ENCODE assay signal across 5 cellular contexts in the genomic region with DNA sequence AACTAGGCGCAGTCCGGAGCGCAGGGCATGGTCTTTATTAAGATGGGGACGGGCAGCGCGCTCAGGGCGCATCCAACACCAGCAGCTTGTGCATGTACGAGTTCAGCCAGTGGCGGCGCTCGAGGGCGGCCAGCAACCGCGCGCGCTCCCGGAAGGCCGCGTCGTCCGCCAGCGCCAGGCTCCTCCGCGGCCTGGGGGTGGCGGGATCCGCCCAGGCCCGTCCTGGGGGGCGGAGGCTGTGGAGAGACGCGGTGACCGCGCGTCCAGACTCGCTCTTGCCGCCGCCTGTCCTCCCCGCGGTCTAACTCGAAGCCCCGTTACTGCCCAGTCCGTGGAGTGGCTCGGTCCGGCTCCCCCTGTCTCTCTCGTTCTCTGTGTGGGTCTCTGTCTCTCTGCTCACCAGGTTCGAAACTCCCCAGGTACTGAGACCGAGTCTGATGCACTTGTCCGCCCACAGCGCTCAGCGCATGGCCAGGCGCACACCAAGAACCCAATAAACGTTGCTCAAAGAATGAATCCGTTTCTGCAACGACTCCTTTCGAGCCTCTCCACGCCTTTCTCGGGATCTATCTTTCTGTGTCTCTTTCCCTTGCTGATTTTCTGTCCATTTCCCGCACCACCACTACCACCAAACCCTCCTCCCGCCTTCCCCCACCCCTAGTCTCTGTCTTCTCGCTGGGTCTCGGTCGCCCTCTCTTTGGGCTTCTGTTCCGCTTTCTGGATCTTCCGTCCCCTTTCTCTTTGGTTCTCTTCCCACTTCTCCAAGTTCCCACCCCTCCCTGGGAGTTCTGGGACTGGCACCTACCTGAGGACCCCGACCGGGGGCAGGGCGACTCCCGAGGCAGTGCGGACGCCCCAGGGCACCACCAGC.
A peak's percentile ranks its signal among the peaks of the same experiment; 100 is the strongest.
DNase-seq lines count a peak whose midpoint lies in the region; ATAC-seq and TF ChIP-seq lines count a peak whose summit lies in the region.

No MANE protein-coding gene starts in this region.

- H3K36me3 ChIP-seq in Loucy (ENCODE audit: insufficient read depth, low read length) = no peaks in the 10 kb centered on the region

- ATAC-seq in HG03139 (IDR thresholded peaks at IDR 0.05; ENCODE audit: unreplicated experiment) = no peak

- H3K9me2 ChIP-seq in Loucy (replicated peaks; ENCODE audit: low read depth, low read length) = no peaks in the 10 kb centered on the region

- no peak overlapping the region for H3K9ac ChIP-seq in Loucy (ENCODE audit: low read depth, low read length, poor library complexity, severe bottlenecking)

- no peaks in the 10 kb centered on the region for H3K27me3 ChIP-seq in Loucy (ENCODE audit: insufficient read depth, low read length, poor library complexity, severe bottlenecking)

- DNase-seq in activated CD8-positive, alpha-beta memory T cell treated with anti-CD3 and anti-CD28 coated beads, Interleukin-2, amount 50 U/mL, for 4 hours = peak; percentile 41
- DNase-seq in islet precursor cell = peak; percentile 79
- DNase-seq in Kasumi-1 (lab: John Stamatoyannopoulos, UW) = no peak

- H3K4me1 ChIP-seq in Loucy (ENCODE audit: insufficient read depth, low read length, poor library complexity, severe bottlenecking) = peaks cover 41% of the 10 kb centered on the region

- peak overlapping the region; percentile 68 for H3K4me2 ChIP-seq in Loucy (ENCODE audit: low read depth, low read length, poor library complexity, severe bottlenecking)

- peak overlapping the region; percentile 50 for H3K4me3 ChIP-seq in Loucy (ENCODE audit: low read length, poor library complexity, severe bottlenecking)

- no peak overlapping the region for H2AFZ ChIP-seq in Loucy (ENCODE audit: low read length)

- TF ChIP-seq CTCF in Loucy (conservative IDR thresholded peaks at IDR 0.05; ENCODE audit: low read length) = no peak

- no peaks in the 10 kb centered on the region for H3F3A ChIP-seq in Loucy (ENCODE audit: low read depth)

- no peaks in the 10 kb centered on the region for H4K20me1 ChIP-seq in Loucy (ENCODE audit: insufficient read depth, low read length, poor library complexity, severe bottlenecking)

- H3K9me3 ChIP-seq in Loucy (ENCODE audit: insufficient read depth, low read depth, low read length) = no peaks in the 10 kb centered on the region

- no peaks in the 10 kb centered on the region for H3K79me2 ChIP-seq in Loucy (ENCODE audit: insufficient read depth, low read length)

Comparison
In these comparisons a context has a peak if more than half of its experiments do, and no peak if none do; other contexts are left out.
1. DNase-seq: peak in activated CD8-positive, alpha-beta memory T cell treated with anti-CD3 and anti-CD28 coated beads, Interleukin-2, amount 50 U/mL, for 4 hours (single experiment) and islet precursor cell (single experiment); none in Kasumi-1 (0 of 2).